In the genomic region with DNA sequence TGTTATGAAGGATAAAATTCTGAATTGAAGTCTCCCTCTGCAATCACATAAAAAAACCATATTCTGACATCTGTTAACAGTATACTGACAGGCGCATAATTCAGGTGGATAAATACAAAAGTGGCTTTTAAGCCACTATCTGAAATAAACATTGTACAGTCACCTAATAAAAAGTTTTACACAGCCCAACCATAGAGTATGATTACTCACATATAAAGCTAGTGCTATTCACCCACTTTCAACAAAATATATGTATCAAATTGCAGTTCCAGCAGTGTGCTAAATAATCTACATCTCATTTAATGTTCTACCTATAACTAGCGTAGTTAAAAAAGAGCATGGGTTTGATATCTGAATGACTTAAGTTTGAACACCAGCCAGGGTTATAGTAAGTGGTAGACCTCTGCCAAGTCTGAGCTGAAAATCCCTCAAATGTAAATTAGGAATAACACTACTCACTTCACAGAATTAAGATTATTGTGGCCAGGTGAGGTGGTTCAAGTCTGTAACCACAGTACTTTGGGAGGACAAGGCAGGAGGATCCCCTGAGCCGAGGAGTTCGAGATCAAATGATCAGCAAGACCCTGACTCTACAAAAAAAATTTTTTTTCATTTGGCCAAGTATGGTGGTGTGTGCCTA, we compare ENCODE assay signal across 10 cellular contexts. TPM values are rescaled to one million over a fixed set of nuclear protein-coding genes. Genes with fewer than 3 reads are reported as not detected.
DNase-seq lines count a peak whose midpoint lies in the region; ATAC-seq, FAIRE-seq and TF ChIP-seq lines count a peak whose summit lies in the region.
"Had no signal": no experiment of that assay in that cellular context is flagged by ENCODE, and none has a peak within 500 bp of the region (broad histone marks: within the 10 kb centered on the region; RNA-seq: fewer than 3 reads in every experiment).

No MANE protein-coding gene starts in this region.

- TF ChIP-seq POLR2A in HepG2 (IDR thresholded peaks at IDR 0.05; ENCODE audit: insufficient read depth in 1 of 2, low read depth in 2 of 2, low read length in 2 of 2): no peak

- no peak for TF ChIP-seq RAD21 in HepG2 (CRISPR knock-in tag; IDR thresholded peaks at IDR 0.05)

- no peak for DNase-seq in activated T-cell treated with anti-CD3 and anti-CD28 coated beads, Interleukin-2, amount 50 U/mL, for 24 hours
- no peak for DNase-seq in activated T-cell treated with anti-CD3 and anti-CD28 coated beads, Interleukin-2, amount 50 U/mL, for 1 hour
- DNase-seq in activated naive CD8-positive, alpha-beta T cell treated with anti-CD3 and anti-CD28 coated beads for 36 hours: no peak
- DNase-seq in HepG2 (ENCODE audit: low spot score): no peak
- DNase-seq in thoracic aorta (ENCODE audit: low spot score): no peak
- no peak for DNase-seq in stimulated activated CD4-positive, alpha-beta T cell treated with anti-CD3 and anti-CD28 coated beads, Interleukin-12 subunit alpha, Interleukin-12 subunit beta, amount 100 ng/mL, for 4 hours
- DNase-seq in foreskin keratinocyte: no peak

- H4K20me1 ChIP-seq in HepG2 (ENCODE audit: insufficient read depth, low read length): peaks cover 79% of the 10 kb centered on the region

- H3K4me2 ChIP-seq in HepG2 (ENCODE audit: low read depth, low read length): peak overlapping the region; percentile 86

- WGBS in HepG2 (ENCODE audit: low lambda C conversion rate): 41% methylated on average over 4 of the region's 4 CpGs

- peaks cover 0 to 17% of the 10 kb centered on the region in 2 experiments; a peak in 4 of 5 replicates for H3K36me3 ChIP-seq in HepG2 (replicated peaks in 1 of 2; ENCODE audit: control insufficient read depth in 1 of 2, insufficient read depth in 2 of 2, low read length in 2 of 2)
- H3K36me3 ChIP-seq in thoracic aorta: no peaks in the 10 kb centered on the region

- no peak overlapping the region for H3K27ac Mint-ChIP-seq in activated T-cell treated with anti-CD3 and anti-CD28 coated beads, Interleukin-2, amount 50 U/mL, for 24 hours
- H3K27ac Mint-ChIP-seq in activated naive CD8-positive, alpha-beta T cell treated with anti-CD3 and anti-CD28 coated beads for 36 hours: no peak overlapping the region

- H3K9ac ChIP-seq in HepG2 (ENCODE audit: insufficient read depth, low read depth, low read length): peak overlapping the region; percentile 87

- no peaks in the 10 kb centered on the region for H3K9me3 ChIP-seq in HepG2 (ENCODE audit: low read length)
- no peaks in the 10 kb centered on the region for H3K9me3 ChIP-seq in thoracic aorta

- POLR2A ChIA-PET in HepG2 (lab: Yijun Ruan, JAX): interaction anchor here (1.0 to 1.2 kb wide), 2 partner anchors 21 to 25 kb away, joined by 3 read pairs; no protein-coding TSS in a partner anchor

- H3K27me3 ChIP-seq in HepG2 (ENCODE audit: control insufficient read depth in 1 of 2, insufficient read depth in 2 of 2, low read length in 2 of 2) (no peaks in the 10 kb centered on the region; a peak in 1 of 5 replicates), thoracic aorta (replicated peaks; ENCODE audit: insufficient read depth) (no peaks in the 10 kb centered on the region), foreskin keratinocyte (no peaks in the 10 kb centered on the region)

- BruUV-seq in HepG2 (replicated peaks; lab: Mats Ljungman, UMichigan): no TSS peak

- H3K79me2 ChIP-seq in HepG2 (ENCODE audit: insufficient read depth, low read length): peaks cover 85% of the 10 kb centered on the region

- no peak for FAIRE-seq in HepG2 (lab: Jason Lieb, UNC)
- FAIRE-seq: bronchial epithelial cell, urothelium cell line had no signal

- peaks cover 42% of the 10 kb centered on the region for H3K4me1 ChIP-seq in HepG2 (ENCODE audit: insufficient read depth, low read length)
- H3K4me1 ChIP-seq in thoracic aorta (ENCODE audit: control insufficient read depth in 1 of 2, low read depth in 2 of 2): peaks cover 30 to 67% of the 10 kb centered on the region in 2 donors
- H3K4me1 ChIP-seq in foreskin keratinocyte: peaks cover 28% of the 10 kb centered on the region

- no peak for ATAC-seq in HepG2
- no peak for ATAC-seq in thoracic aorta (ENCODE audit: insufficient number of reproducible peaks, low FRiP score, low read depth)
- no peak for ATAC-seq in GM21526 (IDR thresholded peaks at IDR 0.05; ENCODE audit: low FRiP score, unreplicated experiment)
- no peak for ATAC-seq in foreskin keratinocyte

- peak overlapping the region; percentile 81 for H3K4me3 Mint-ChIP-seq in activated T-cell treated with anti-CD3 and anti-CD28 coated beads, Interleukin-2, amount 50 U/mL, for 24 hours
- H3K4me3 Mint-ChIP-seq in activated naive CD8-positive, alpha-beta T cell treated with anti-CD3 and anti-CD28 coated beads for 36 hours: peak overlapping the region; percentile 88

- in situ Hi-C loops in HepG2 (cut with HindIII; ENCODE audit: extremely low pct_ligation_motif_present, low pct_unique_long_range_greater_than_20kb): no loop called here

- H2AFZ ChIP-seq in HepG2 (ENCODE audit: low read length): no peak overlapping the region

- H3K4me3 ChIP-seq in HepG2 (replicated peaks in 1 of 3; ENCODE audit: insufficient read depth in 1 of 3, low read depth in 2 of 3, low read length in 3 of 3) (peak overlapping the region; percentile 80 to 100 (median 99)), thoracic aorta (peak overlapping the region; percentile 87)

- H3K27ac ChIP-seq in HepG2 (ENCODE audit: extremely low read length, insufficient read depth, low read length) (no peak overlapping the region), thoracic aorta (no peak overlapping the region), foreskin keratinocyte (no peak overlapping the region)

- intact Hi-C loops in HepG2 (cut with micrococcal nuclease; ENCODE audit: unreplicated experiment): loop anchor here (5.0 kb wide), 1 partner anchor 36 kb away; no protein-coding TSS in a partner anchor

- CTCF ChIA-PET in HepG2 (lab: Yijun Ruan, JAX; ENCODE audit: low intra/inter-chr PET ratio, low total read pairs): no interaction called here

- peaks cover 51% of the 10 kb centered on the region for H3K36me3 Mint-ChIP-seq in activated T-cell treated with anti-CD3 and anti-CD28 coated beads, Interleukin-2, amount 50 U/mL, for 24 hours (ENCODE audit: low read depth)
- peaks cover 43% of the 10 kb centered on the region for H3K36me3 Mint-ChIP-seq in activated naive CD8-positive, alpha-beta T cell treated with anti-CD3 and anti-CD28 coated beads for 36 hours

- peaks cover 64% of the 10 kb centered on the region for H3K4me1 Mint-ChIP-seq in activated T-cell treated with anti-CD3 and anti-CD28 coated beads, Interleukin-2, amount 50 U/mL, for 24 hours (ENCODE audit: low read depth)
- peaks cover 50% of the 10 kb centered on the region for H3K4me1 Mint-ChIP-seq in activated naive CD8-positive, alpha-beta T cell treated with anti-CD3 and anti-CD28 coated beads for 36 hours

- no peaks in the 10 kb centered on the region for H3K9me3 Mint-ChIP-seq in activated T-cell treated with anti-CD3 and anti-CD28 coated beads, Interleukin-2, amount 50 U/mL, for 24 hours
- H3K9me3 Mint-ChIP-seq in activated naive CD8-positive, alpha-beta T cell treated with anti-CD3 and anti-CD28 coated beads for 36 hours: no peaks in the 10 kb centered on the region

- H3K27me3 Mint-ChIP-seq in activated T-cell treated with anti-CD3 and anti-CD28 coated beads, Interleukin-2, amount 50 U/mL, for 24 hours: no peaks in the 10 kb centered on the region
- H3K27me3 Mint-ChIP-seq in activated naive CD8-positive, alpha-beta T cell treated with anti-CD3 and anti-CD28 coated beads for 36 hours: no peaks in the 10 kb centered on the region

- TF ChIP-seq EP300 in HepG2 (IDR thresholded peaks at IDR 0.05; ENCODE audit: low read depth in 2 of 2, low read length in 2 of 2) (no peak), HepG2 (CRISPR knock-in tag; IDR thresholded peaks at IDR 0.05; ENCODE audit: borderline replicate concordance) (no peak)

- TF ChIP-seq CTCF in HepG2 (CRISPR knock-in tag; IDR thresholded peaks at IDR 0.05): no peak
- TF ChIP-seq CTCF in thoracic aorta (IDR thresholded peaks at IDR 0.05): no peak
- no peak for TF ChIP-seq CTCF in foreskin keratinocyte (conservative IDR thresholded peaks at IDR 0.05)

TF ChIP-seq in HepG2, 621 proteins besides CTCF, POLR2A, EP300 and RAD21 (continues in another document):
- TF ChIP-seq, protein P1, sequence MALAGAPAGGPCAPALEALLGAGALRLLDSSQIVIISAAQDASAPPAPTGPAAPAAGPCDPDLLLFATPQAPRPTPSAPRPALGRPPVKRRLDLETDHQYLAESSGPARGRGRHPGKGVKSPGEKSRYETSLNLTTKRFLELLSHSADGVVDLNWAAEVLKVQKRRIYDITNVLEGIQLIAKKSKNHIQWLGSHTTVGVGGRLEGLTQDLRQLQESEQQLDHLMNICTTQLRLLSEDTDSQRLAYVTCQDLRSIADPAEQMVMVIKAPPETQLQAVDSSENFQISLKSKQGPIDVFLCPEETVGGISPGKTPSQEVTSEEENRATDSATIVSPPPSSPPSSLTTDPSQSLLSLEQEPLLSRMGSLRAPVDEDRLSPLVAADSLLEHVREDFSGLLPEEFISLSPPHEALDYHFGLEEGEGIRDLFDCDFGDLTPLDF (CRISPR knock-in tag; IDR thresholded peaks at IDR 0.05): no peak

RNA-seq across cellular contexts. Expression of a gene that starts 3.9 kb away (rescaled TPM):
- total RNA-seq in activated naive CD8-positive, alpha-beta T cell treated with anti-CD3 and anti-CD28 coated beads for 36 hours: 10 to 100 TPM; 36.3 to 37.8 TPM
- 34.4 and 38.2 TPM in 2 replicates for total RNA-seq in HepG2 (2016; rRNA removed; fragmentation: Illumina TruSeq; extraction: Trizol)
- total RNA-seq in HepG2 (2016; cell fraction: cytosol; rRNA removed; fragmentation: Illumina TruSeq; extraction: Trizol; ENCODE audit: low read depth): 5.4 and 8.9 TPM in 2 replicates
- 35.4 and 39.1 TPM in 2 replicates for total RNA-seq in HepG2 (2016; cell fraction: insoluble cytoplasmic fraction; rRNA removed; fragmentation: Illumina TruSeq; extraction: Trizol)
- 24.6 TPM in 2 replicates for total RNA-seq in HepG2 (2016; cell fraction: membrane; rRNA removed; fragmentation: Illumina TruSeq; extraction: Trizol)
- 18.5 and 19.0 TPM in 2 replicates for total RNA-seq in HepG2 (2016; cell fraction: nucleus; rRNA removed; fragmentation: Illumina TruSeq; extraction: Trizol)
- polyA plus RNA-seq in HepG2 (2011; rRNA removed): 34.0 and 44.1 TPM in 2 replicates
- polyA plus RNA-seq in HepG2 (2011; cell fraction: cytosol; rRNA removed): 14.2 and 22.5 TPM in 2 replicates
- 10.6 and 13.2 TPM in 2 replicates for polyA plus RNA-seq in HepG2 (2011; cell fraction: nucleus; rRNA removed)
- polyA plus RNA-seq in HepG2 (2012): 42.4 and 51.8 TPM in 2 replicates
- polyA plus RNA-seq in HepG2 (2016; cell fraction: cytosol; fragmentation: Illumina TruSeq; extraction: Trizol; ENCODE audit: low read depth): 3.9 and 5.0 TPM in 2 replicates
- 29.2 and 31.8 TPM in 2 replicates for polyA plus RNA-seq in HepG2 (2016; cell fraction: insoluble cytoplasmic fraction; fragmentation: Illumina TruSeq; extraction: Trizol; ENCODE audit: low read depth)
- 12.2 and 13.6 TPM in 2 replicates for polyA plus RNA-seq in HepG2 (2016; cell fraction: membrane; fragmentation: Illumina TruSeq; extraction: Trizol; ENCODE audit: low read depth)
- polyA plus RNA-seq in HepG2 (2016; cell fraction: nucleus; fragmentation: Illumina TruSeq; extraction: Trizol; ENCODE audit: insufficient read depth, low read depth): 14.1 and 15.7 TPM in 2 replicates
- polyA minus RNA-seq in HepG2 (2011; rRNA and poly(A)+ RNA removed; ENCODE audit: low replicate concordance): 10.6 and 21.6 TPM in 2 replicates
- 37.5 and 53.9 TPM in 2 replicates for polyA minus RNA-seq in HepG2 (2011; cell fraction: cytosol; rRNA and poly(A)+ RNA removed)
- polyA minus RNA-seq in HepG2 (2011; cell fraction: nucleus; rRNA and poly(A)+ RNA removed): 54.3 and 59.9 TPM in 2 replicates
- total RNA-seq in thoracic aorta: 10 to 100 TPM; 40.6 to 42.7 TPM
- 18.6 and 19.5 TPM in 2 replicates for total RNA-seq in foreskin keratinocyte
- 4.0 and 4.4 TPM in 2 replicates for polyA plus RNA-seq in foreskin keratinocyte
